In the genomic region with DNA sequence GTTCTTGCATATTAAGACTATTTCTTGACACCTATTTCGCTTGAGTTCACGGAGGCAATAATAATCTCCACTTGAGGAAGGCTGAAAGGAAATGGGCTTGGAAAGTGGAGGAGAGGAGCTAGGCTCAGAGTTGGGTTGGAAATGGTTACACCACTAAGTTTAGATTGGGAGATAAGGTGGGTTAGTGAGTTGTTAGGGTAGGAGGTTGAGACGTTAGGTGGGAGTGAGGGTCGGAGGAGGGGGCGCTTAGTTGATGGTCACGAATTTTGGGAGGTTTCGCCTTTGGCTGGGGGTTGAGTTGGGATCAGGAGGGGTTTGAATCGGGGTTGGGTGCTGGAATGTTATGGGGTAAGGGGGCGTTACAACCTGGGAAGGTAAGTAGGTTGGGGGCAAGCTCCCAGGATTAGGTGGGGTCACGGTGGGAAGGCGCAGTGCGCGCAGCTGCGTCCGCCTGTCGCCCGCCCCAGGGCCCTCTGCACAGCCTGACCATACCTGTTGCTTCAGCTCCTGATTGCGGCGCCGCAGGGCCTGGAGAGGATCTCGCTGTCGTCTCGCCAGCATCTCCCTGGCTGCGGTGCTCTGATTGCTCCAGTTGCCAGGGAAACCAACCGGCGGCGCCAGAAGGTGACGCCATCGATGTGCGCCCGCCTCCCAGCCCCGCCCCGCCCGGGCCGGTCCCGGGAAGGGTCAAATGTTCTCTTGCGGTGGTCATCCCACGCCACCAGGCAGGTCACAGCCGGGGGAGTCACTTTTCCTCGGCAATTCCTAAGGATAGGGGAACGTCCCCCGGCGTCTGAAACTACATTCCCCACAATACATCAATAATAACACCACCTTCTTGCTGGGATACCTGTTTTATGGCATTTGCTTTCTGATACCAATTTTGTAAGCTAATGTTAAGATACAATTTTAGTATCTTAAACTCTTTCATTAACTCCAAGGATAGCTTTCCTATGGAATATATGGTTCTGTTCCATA, we compare ENCODE assay signal across 1 cellular context.
TF ChIP-seq lines count a peak whose summit lies in the region.

Gene NPHP1 (minus strand): TSS at position 606 of the 978 bp plus-strand sequence. CDS start 45 bp downstream, at position 561.

TF ChIP-seq in SK-N-SH treated with all-trans-retinoic acid at 6 μM for 48 hours, 23 proteins besides CTCF, POLR2A, EP300 and RAD21 (continued from another document):
- no peak for TF ChIP-seq ARNTL (CRISPR knock-in tag; IDR thresholded peaks at IDR 0.05; ENCODE audit: borderline replicate concordance, low read depth)
- TF ChIP-seq ZC3H10 (CRISPR knock-in tag; IDR thresholded peaks at IDR 0.05) = no peak
